Comparison of ENCODE assay signal across 1 cellular context in the genomic region with DNA sequence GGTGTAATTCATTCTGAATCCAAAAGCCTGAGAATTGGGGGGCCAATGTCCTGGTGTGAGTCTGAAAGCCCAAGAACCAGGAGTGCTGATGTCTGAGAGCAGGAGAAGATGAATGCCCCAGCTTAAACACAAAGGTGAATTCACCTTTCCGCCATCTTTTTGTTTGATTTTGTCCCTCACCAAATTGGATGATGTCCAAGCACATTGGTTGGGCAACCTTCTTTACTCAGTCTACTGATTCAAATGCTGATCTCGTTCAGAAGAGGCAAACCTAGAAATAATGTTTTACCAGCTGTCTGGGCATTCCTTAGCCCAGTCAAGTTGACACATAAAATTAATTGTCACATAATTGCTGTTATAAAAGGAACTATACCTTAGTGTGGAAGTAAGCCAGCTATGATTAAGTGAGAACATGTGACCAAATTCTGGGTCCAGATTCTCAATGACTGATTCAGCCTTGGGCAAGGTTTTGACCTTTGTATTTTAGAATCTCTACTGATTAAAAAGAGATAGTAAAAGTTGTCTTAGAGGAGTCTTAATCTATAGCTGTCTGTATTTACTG.
TF ChIP-seq lines count a peak whose summit lies in the region.

No MANE protein-coding gene starts in this region.

TF ChIP-seq in A549, 52 proteins besides CTCF, POLR2A, EP300 and RAD21 (continued from another document):
- TF ChIP-seq PHF8 (IDR thresholded peaks at IDR 0.05; ENCODE audit: borderline replicate concordance, low read depth) (no peak), POLR2AphosphoS2 (conservative IDR thresholded peaks at IDR 0.05; ENCODE audit: low read length) (no peak)
TF ChIP-seq in A549: peak in this region for 0.
